1 cellular context compared by ENCODE assay signal in the genomic region with DNA sequence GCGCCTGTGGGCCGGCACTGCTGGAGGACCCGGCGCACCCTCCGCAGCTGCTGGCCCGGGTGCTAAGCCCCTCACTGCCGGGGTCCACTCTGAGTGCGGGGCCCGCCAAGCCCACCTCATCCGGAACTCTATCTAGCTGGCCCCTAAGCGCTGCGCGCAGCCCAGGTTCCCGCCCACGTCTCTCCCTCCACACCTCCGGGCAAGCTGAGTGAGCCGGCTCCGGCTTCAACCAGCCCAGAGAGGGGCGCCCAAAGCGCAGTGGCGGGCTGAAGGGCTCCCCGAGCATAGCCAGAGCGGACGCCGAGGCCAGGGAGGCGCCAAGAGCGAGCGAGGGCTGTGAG.
TF ChIP-seq lines count a peak whose summit lies in the region.

No MANE protein-coding gene starts in this region.

TF ChIP-seq in K562, 482 proteins besides CTCF, POLR2A, EP300 and RAD21 (continued from another document):
- TF ChIP-seq, protein P1, sequence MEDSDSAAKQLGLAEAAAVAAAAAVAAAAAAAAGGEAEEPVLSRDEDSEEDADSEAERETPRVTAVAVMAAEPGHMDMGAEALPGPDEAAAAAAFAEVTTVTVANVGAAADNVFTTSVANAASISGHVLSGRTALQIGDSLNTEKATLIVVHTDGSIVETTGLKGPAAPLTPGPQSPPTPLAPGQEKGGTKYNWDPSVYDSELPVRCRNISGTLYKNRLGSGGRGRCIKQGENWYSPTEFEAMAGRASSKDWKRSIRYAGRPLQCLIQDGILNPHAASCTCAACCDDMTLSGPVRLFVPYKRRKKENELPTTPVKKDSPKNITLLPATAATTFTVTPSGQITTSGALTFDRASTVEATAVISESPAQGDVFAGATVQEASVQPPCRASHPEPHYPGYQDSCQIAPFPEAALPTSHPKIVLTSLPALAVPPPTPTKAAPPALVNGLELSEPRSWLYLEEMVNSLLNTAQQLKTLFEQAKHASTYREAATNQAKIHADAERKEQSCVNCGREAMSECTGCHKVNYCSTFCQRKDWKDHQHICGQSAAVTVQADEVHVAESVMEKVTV (CRISPR knock-in tag; IDR thresholded peaks at IDR 0.05), result no peak
- TF ChIP-seq PYGO2 (tag; IDR thresholded peaks at IDR 0.05), result no peak
TF ChIP-seq in K562: peak in this region for 1.
